ENCODE assay signal across 8 cellular contexts in the genomic region with DNA sequence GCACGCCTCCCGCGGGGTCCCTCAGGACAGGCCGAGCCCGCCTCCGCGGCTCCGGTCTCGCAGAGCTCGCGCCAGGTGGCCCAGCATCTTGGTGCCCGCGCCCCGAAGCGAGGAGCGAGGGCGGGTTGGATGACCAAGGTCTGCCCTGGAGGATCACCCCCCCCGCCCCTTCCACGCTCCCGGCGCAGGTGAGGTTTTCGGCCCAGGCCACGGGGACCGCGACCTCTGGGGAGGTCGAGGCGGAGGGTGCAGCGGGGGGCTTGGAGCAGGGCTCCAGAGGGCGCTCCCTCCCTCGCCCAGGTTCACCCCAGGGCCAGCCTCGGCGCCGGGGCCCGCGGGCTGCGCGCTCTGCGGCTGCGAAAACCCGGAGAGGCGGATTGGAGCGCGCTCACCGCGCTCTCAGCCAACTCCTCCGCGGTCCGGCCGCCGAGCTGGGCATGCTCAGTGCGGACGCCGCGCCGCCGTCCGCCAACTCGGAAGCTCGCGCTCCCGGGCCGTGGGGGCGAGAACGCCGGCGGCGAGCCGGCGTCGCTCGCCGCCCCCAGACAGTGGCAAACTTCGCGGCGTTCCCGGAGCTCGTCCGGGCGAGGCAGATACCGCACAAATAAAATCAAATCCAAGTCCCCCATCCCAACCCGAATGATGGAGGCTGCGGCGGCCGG. TPM values are rescaled to one million over a fixed set of nuclear protein-coding genes. Genes with fewer than 3 reads are reported as not detected.
DNase-seq lines count a peak whose midpoint lies in the region; ATAC-seq and TF ChIP-seq lines count a peak whose summit lies in the region.

Gene MED12L (plus strand): TSS at position 438 of the 662 bp plus-strand sequence. CDS start 1,263 bp downstream, outside the sequence.

- no peak within 1 kb of the TSS for H3K27ac Mint-ChIP-seq in activated naive CD8-positive, alpha-beta T cell treated with anti-CD3 and anti-CD28 coated beads, Interleukin-2, amount 50 U/mL, for 24 hours

- peak within 1 kb of the TSS; percentile 56 to 65 for H3K4me3 ChIP-seq in Panc1 (ENCODE audit: low read depth in 2 of 2, low read length in 2 of 2)

- peaks cover 28% of the 10 kb centered on the region for H3K27me3 ChIP-seq in Panc1 (ENCODE audit: control insufficient read depth, insufficient read depth, low read length)

- DNase-seq in DMS 273 treated with DMSO at 0.1 percent for 48 hours (lab: John Stamatoyannopoulos, UW) (peak; percentile 63), HuH-7.5 (ENCODE audit: low spot score) (peak; percentile 86), Panc1 (ENCODE audit: low read depth, low spot score) (no peak), Right ventricle myocardium superior (peak; percentile 83), omental fat pad (ENCODE audit: low spot score) (no peak), ureter (ENCODE audit: low spot score) (peak; percentile 72)
- DNase-seq in activated naive CD8-positive, alpha-beta T cell treated with anti-CD3 and anti-CD28 coated beads, Interleukin-2, amount 50 U/mL, for 24 hours: peak; percentile 76

- POLR2A ChIA-PET in Panc1 (lab: Charles Lee): interaction anchor here (0.6 kb wide), 1 partner anchor 18 kb away, joined by 3 read pairs; no protein-coding TSS in a partner anchor

- intact Hi-C loops in Panc1 (cut with micrococcal nuclease; ENCODE audit: unreplicated experiment) (loop anchor here (10.0 kb wide), 1 partner anchor 361 kb away; no protein-coding TSS in a partner anchor), Right ventricle myocardium superior (cut with DNase I) (no loop called here)

- BruUV-seq in Panc1 (replicated peaks; lab: Mats Ljungman, UMichigan): no TSS peak

- H3K4me1 ChIP-seq in Panc1 (ENCODE audit: control insufficient read depth, insufficient read depth, low read length): no peaks in the 10 kb centered on the region; the same call in 1 of the 2 replicates

- H3K9me3 ChIP-seq in Panc1 (ENCODE audit: control insufficient read depth, insufficient read depth, low read depth, low read length): no peaks in the 10 kb centered on the region

- CTCF ChIA-PET in Panc1 (lab: Charles Lee): interaction anchor here (0.6 to 1.4 kb wide), 3 partner anchors 8 to 230 kb away, joined by 3 to 4 read pairs (median 3); no protein-coding TSS in a partner anchor

- H3K27ac ChIP-seq in Panc1 (ENCODE audit: low read length): no peak within 1 kb of the TSS

- ATAC-seq in GM21515 (IDR thresholded peaks at IDR 0.05; ENCODE audit: unreplicated experiment) (peak; percentile 77), Panc1 (peak; percentile 88), Right ventricle myocardium superior (ENCODE audit: poor library complexity) (peak; percentile 93), omental fat pad (ENCODE audit: low FRiP score) (peak; percentile 89)
- peak; percentile 60 for ATAC-seq in activated naive CD8-positive, alpha-beta T cell treated with anti-CD3 and anti-CD28 coated beads, Interleukin-2, amount 50 U/mL, for 24 hours

- peak within 1 kb of the TSS; percentile 85 for H3K4me3 Mint-ChIP-seq in activated naive CD8-positive, alpha-beta T cell treated with anti-CD3 and anti-CD28 coated beads, Interleukin-2, amount 50 U/mL, for 24 hours

- H3K36me3 Mint-ChIP-seq in activated naive CD8-positive, alpha-beta T cell treated with anti-CD3 and anti-CD28 coated beads, Interleukin-2, amount 50 U/mL, for 24 hours (ENCODE audit: low read depth): no peaks in the 10 kb centered on the region

- no peaks in the 10 kb centered on the region for H3K9me3 Mint-ChIP-seq in activated naive CD8-positive, alpha-beta T cell treated with anti-CD3 and anti-CD28 coated beads, Interleukin-2, amount 50 U/mL, for 24 hours

- in situ Hi-C loops in Panc1 (cut with HindIII; ENCODE audit: low pct_unique_long_range_greater_than_20kb, low sequenced_read_pairs): no loop called here

- H3K27me3 Mint-ChIP-seq in activated naive CD8-positive, alpha-beta T cell treated with anti-CD3 and anti-CD28 coated beads, Interleukin-2, amount 50 U/mL, for 24 hours: peaks cover 54% of the 10 kb centered on the region

- TF ChIP-seq CTCF in Panc1 (IDR thresholded peaks at IDR 0.05) (peak; percentile 22; the same call in 1 of the 2 replicates), omental fat pad (IDR thresholded peaks at IDR 0.05) (no peak)

- peaks cover 14% of the 10 kb centered on the region for H3K4me1 Mint-ChIP-seq in activated naive CD8-positive, alpha-beta T cell treated with anti-CD3 and anti-CD28 coated beads, Interleukin-2, amount 50 U/mL, for 24 hours

- H3K36me3 ChIP-seq in Panc1 (ENCODE audit: control insufficient read depth, insufficient read depth, low read length): no peaks in the 10 kb centered on the region; the same call in 1 of the 2 replicates

RNA-seq across cellular contexts. Expression of gene MED12L, which starts in this region (rescaled TPM):
- 2.8 TPM for total RNA-seq in Panc1 (2021; ENCODE audit: unreplicated experiment)
- polyA plus RNA-seq in Panc1 (2012; ENCODE audit: insufficient read length): 1.4 TPM
- 0.67 TPM for total RNA-seq in Right ventricle myocardium superior
- under 1 TPM; 0.16 to 0.37 (median 0.31) TPM for total RNA-seq in omental fat pad
- total RNA-seq in ureter: 3.9 TPM

Comparison
In these comparisons a context has a peak if more than half of its experiments do, and no peak if none do; other contexts are left out.
1. Peak in DNase-seq and ATAC-seq in Right ventricle myocardium superior; RNA of the gene not detected or under 1 TPM.
2. Peak in ATAC-seq in omental fat pad; RNA of the gene not detected or under 1 TPM.
3. DNase-seq: peak in DMS 273 treated with DMSO at 0.1 percent for 48 hours (single experiment), HuH-7.5 (single experiment), activated naive CD8-positive, alpha-beta T cell treated with anti-CD3 and anti-CD28 coated beads, Interleukin-2, amount 50 U/mL, for 24 hours (single experiment) and ureter (single experiment); none in Panc1 (single experiment) and omental fat pad (single experiment).
4. Peak in every context shown above with its lines, with median percentiles within 50 percentile points of each other: ATAC-seq.